Comparison of ENCODE assay signal across 19 cellular contexts in the genomic region with DNA sequence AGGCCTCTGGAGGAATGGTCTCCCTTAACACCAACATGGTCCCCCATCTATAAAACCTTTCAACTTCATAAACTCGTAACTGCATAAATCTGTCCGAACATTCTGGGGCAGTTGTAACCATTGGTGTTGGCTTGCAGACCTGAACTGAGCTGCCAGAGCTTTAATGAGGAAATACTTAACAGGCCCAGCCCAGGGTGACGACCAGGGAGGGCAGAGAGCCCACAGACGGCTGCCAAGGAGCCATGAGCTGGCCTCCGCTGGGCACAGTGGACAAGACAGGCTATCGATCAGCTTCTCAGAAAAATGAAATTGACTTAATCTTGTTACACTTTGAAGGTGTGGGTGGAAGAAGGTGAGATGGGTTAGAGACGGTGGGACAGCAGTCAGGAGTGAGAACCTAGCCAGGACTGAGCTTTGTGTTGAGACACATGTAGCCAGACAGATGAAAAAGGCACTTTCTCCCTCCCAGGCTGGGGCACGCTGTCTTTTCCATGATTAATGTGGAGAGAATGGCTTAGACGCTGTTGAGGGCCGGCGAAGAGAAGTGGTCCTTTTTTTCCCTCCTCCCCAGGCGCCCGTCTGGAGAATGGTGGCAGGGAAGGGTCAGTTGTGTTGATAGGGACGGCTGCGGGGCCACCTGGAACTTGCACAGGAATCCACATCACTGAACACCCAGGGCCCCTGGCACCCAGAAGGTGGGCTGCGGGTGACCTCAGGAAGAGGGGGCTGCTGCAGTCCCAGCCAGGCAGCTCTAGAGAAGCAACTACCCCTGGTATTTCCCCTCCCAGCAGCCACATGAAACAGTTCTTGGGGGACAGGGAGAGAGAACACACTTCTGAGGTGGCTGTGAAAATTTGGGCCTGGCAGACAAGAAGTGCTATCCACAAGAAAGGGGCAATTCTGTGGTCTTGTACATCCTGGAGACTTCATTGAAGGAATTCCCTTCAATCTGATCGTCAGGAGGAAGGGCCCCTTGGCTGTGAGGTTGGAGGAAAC. TPM values are rescaled to one million over a fixed set of nuclear protein-coding genes. Genes with fewer than 3 reads are reported as not detected.
"Had no signal": no experiment of that assay in that cellular context is flagged by ENCODE, and none has a peak within 500 bp of the region (broad histone marks: within the 10 kb centered on the region; RNA-seq: fewer than 3 reads in every experiment).

No MANE protein-coding gene starts in this region.

- H3K79me2 ChIP-seq: hepatocyte had no signal

- H3K27me3 ChIP-seq: hepatocyte, tibial nerve had no signal

- H3K27ac Mint-ChIP-seq: activated B cell treated with CpG ODN at 0.5 μM for 24 hours; activated CD4-positive, alpha-beta memory T cell treated with anti-CD3 and anti-CD28 coated beads for 36 hours; activated naive CD8-positive, alpha-beta T cell; dendritic cell treated with granulocyte-macrophage colony-stimulating factor and Interleukin-4, amounts not matched to agents 40 ng/mL and 50 ng/mL, for 4 days had no signal

- H3K4me3 ChIP-seq: hepatocyte, tibial nerve had no signal

- H3K27me3 Mint-ChIP-seq: activated CD4-positive, alpha-beta memory T cell treated with anti-CD3 and anti-CD28 coated beads for 36 hours; activated naive CD8-positive, alpha-beta T cell had no signal

- DNase-seq: activated B cell treated with CpG ODN at 0.5 μM for 24 hours; activated CD4-positive, alpha-beta memory T cell treated with anti-CD3 and anti-CD28 coated beads for 36 hours; activated CD4-positive, alpha-beta T cell treated with anti-CD3 and anti-CD28 coated beads for 4 hours; activated T-cell treated with anti-CD3 and anti-CD28 coated beads for 4 hours; effector CD8-positive, alpha-beta T cell; foreskin fibroblast; islet precursor cell; left ventricle myocardium superior; mesendoderm; naive thymus-derived CD8-positive, alpha-beta T cell; stimulated activated naive CD4-positive, alpha-beta T cell treated with Interleukin-2 at 50 U/mL for 16 hours; T-helper 1 cell; T-helper 9 cell had no signal

- H3K9me3 Mint-ChIP-seq: activated B cell treated with CpG ODN at 0.5 μM for 24 hours; activated CD4-positive, alpha-beta memory T cell treated with anti-CD3 and anti-CD28 coated beads for 36 hours; dendritic cell treated with granulocyte-macrophage colony-stimulating factor and Interleukin-4, amounts not matched to agents 40 ng/mL and 50 ng/mL, for 4 days; naive thymus-derived CD8-positive, alpha-beta T cell had no signal

- H3K36me3 Mint-ChIP-seq: activated CD4-positive, alpha-beta memory T cell treated with anti-CD3 and anti-CD28 coated beads for 36 hours; activated naive CD8-positive, alpha-beta T cell had no signal

- ATAC-seq: esophagus mucosa; naive thymus-derived CD8-positive, alpha-beta T cell had no signal

- H3K36me3 ChIP-seq: tibial nerve had no signal

- H2AFZ ChIP-seq: hepatocyte had no signal

- H3K4me1 ChIP-seq: tibial nerve had no signal

- H3K9me3 ChIP-seq: tibial nerve had no signal

- H3K27ac ChIP-seq: hepatocyte, tibial nerve had no signal

- H3K4me3 Mint-ChIP-seq: activated B cell treated with CpG ODN at 0.5 μM for 24 hours; activated CD4-positive, alpha-beta memory T cell treated with anti-CD3 and anti-CD28 coated beads for 36 hours; activated naive CD8-positive, alpha-beta T cell; dendritic cell treated with granulocyte-macrophage colony-stimulating factor and Interleukin-4, amounts not matched to agents 40 ng/mL and 50 ng/mL, for 4 days; naive thymus-derived CD8-positive, alpha-beta T cell had no signal

- H3K4me2 ChIP-seq: hepatocyte had no signal

- H3K4me1 Mint-ChIP-seq: activated B cell treated with CpG ODN at 0.5 μM for 24 hours had no signal

RNA-seq across cellular contexts. Expression of a gene that starts 27.5 kb away (rescaled TPM):
- total RNA-seq: activated B cell treated with CpG ODN at 0.5 μM for 24 hours; activated CD4-positive, alpha-beta memory T cell treated with anti-CD3 and anti-CD28 coated beads for 36 hours; naive thymus-derived CD8-positive, alpha-beta T cell had no signal
- polyA plus RNA-seq: naive thymus-derived CD8-positive, alpha-beta T cell had no signal

RNA-seq across cellular contexts. Expression of a gene that starts 40.6 kb away (rescaled TPM):
- total RNA-seq: activated B cell treated with CpG ODN at 0.5 μM for 24 hours; activated CD4-positive, alpha-beta memory T cell treated with anti-CD3 and anti-CD28 coated beads for 36 hours; chondrocyte; naive thymus-derived CD8-positive, alpha-beta T cell had no signal
- polyA plus RNA-seq: naive thymus-derived CD8-positive, alpha-beta T cell had no signal
